1 cellular context compared by ENCODE assay signal in genomic region chr4:38985363-38986065, GRCh38.
TF ChIP-seq lines count a peak whose summit lies in the region.

No MANE protein-coding gene starts in this region.

TF ChIP-seq in H1, 55 proteins besides CTCF, POLR2A, EP300 and RAD21:
- TF ChIP-seq GTF2F1 (IDR thresholded peaks at IDR 0.05; ENCODE audit: borderline replicate concordance, low read depth, low read length) (no peak), RBBP5 (IDR thresholded peaks at IDR 0.05; ENCODE audit: borderline replicate concordance, low read depth, low read length) (no peak), SP1 (IDR thresholded peaks at IDR 0.05; ENCODE audit: low read depth, low read length) (no peak), HDAC2 (IDR thresholded peaks at IDR 0.05; ENCODE audit: borderline replicate concordance in 1 of 2, low read depth in 2 of 2, low read length in 2 of 2) (no peak), PHF8 (conservative IDR thresholded peaks at IDR 0.05; ENCODE audit: low read depth, low read length) (no peak)
